1 cellular context compared by ENCODE assay signal in the genomic region with DNA sequence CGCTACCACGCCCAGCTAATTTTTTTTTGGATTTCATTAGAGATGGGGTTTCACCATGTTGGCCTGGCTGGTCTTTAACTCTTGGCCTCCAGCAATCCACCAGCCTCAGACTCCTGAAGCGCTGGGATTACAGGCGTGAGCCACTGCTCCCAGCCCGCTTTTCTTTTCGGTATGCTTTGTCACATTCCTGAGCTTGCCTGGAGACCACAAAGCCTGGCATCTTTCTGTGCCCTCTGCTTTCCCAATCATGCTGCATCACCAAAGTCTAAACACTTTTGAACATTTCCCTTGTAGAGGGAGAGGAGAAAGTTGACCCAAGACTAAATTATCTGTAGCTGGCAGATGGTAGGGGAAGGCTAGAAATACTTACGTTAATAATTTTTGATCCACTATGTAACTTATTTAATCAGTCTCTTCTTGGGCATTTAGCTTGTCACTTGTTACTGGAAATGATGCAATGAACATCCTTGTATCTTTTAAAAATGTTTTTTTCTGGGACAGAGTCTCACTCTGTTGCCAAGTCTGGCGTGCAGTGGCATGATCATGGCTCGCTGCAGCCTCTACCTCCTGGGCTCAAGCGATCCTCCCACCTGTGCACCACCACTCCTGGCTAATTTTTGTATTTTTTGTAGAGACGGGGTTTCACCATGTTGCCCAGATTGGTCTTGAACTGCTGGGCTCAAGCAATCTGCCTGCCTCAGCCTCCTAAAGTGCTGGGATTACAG.
A peak's percentile ranks its signal among the peaks of the same experiment; 100 is the strongest.
TF ChIP-seq lines count a peak whose summit lies in the region.

No MANE protein-coding gene starts in this region.

TF ChIP-seq in K562, 482 proteins besides CTCF, POLR2A, EP300 and RAD21:
- TF ChIP-seq RBM14 (IDR thresholded peaks at IDR 0.05; ENCODE audit: borderline replicate concordance, insufficient read depth, low read depth, low read length) (no peak), CEBPG (CRISPR knock-in tag; IDR thresholded peaks at IDR 0.05) (no peak), CEBPG (tag; conservative IDR thresholded peaks at IDR 0.05 in 1 of 2, IDR thresholded peaks at IDR 0.05 in 1 of 2) (peak; percentile 27 to 36; a peak in 2 of 4 replicates), KDM1A (IDR thresholded peaks at IDR 0.05) (no peak), CAMTA2 (CRISPR knock-in tag; conservative IDR thresholded peaks at IDR 0.05) (no peak), ZFX (CRISPR knock-in tag; IDR thresholded peaks at IDR 0.05) (no peak), ZNF668 (CRISPR knock-in tag; IDR thresholded peaks at IDR 0.05) (no peak)
